ENCODE assay signal across 23 cellular contexts in genomic region chr18:50458366-50458765, GRCh38.
"Had no signal": no experiment of that assay in that cellular context is flagged by ENCODE, and none has a peak within 500 bp of the region (broad histone marks: within the 10 kb centered on the region; RNA-seq: fewer than 3 reads in every experiment).

No MANE protein-coding gene starts in this region.

- DNase-seq: effector memory CD8-positive, alpha-beta T cell; esophagus squamous epithelium; foreskin fibroblast; glutamatergic neuron; left colon; mammary epithelial cell; naive thymus-derived CD4-positive, alpha-beta T cell; nephron progenitor cell; psoas muscle; retina; spleen; stimulated activated CD4-positive, alpha-beta T cell treated with anti-CD3 and anti-CD28 coated beads, Interleukin-15, amount 100 ng/mL, for 24 hours; stimulated activated CD4-positive, alpha-beta T cell treated with anti-CD3 and anti-CD28 coated beads, Interleukin-1b, Interleukin-23, amount 100 ng/mL, for 48 hours; stimulated activated CD4-positive, alpha-beta T cell treated with anti-CD3 and anti-CD28 coated beads, Interleukin-4, amount 100 ng/mL, for 24 hours; stimulated activated naive CD8-positive, alpha-beta T cell treated with anti-CD3 and anti-CD28 coated beads, Interleukin-15, amount 100 ng/mL, for 72 hours; transverse colon had no signal

- H3K27ac ChIP-seq: esophagus squamous epithelium, gastroesophageal sphincter, neutrophil, psoas muscle, spleen, thoracic aorta, transverse colon had no signal

- H3K27me3 Mint-ChIP-seq: dendritic cell treated with granulocyte-macrophage colony-stimulating factor and Interleukin-4, amounts not matched to agents 40 ng/mL and 50 ng/mL, for 4 days had no signal

- ATAC-seq: effector memory CD8-positive, alpha-beta T cell; gastroesophageal sphincter; naive thymus-derived CD4-positive, alpha-beta T cell; psoas muscle; sciatic nerve; stimulated activated memory B cell treated with anti-CD40 and anti-IgM and Interleukin-4, amounts not matched to agents 10 μg/mL and 1 μg/mL and 100 μg/mL, for 72 hours; stimulated activated naive CD8-positive, alpha-beta T cell treated with anti-CD3 and anti-CD28 coated beads, Interleukin-15, amount 100 ng/mL, for 72 hours had no signal

- H3K4me1 ChIP-seq: gastroesophageal sphincter, psoas muscle, spleen, transverse colon had no signal

- H3K4me1 Mint-ChIP-seq: naive thymus-derived CD4-positive, alpha-beta T cell; stimulated activated memory B cell treated with anti-CD40 and anti-IgM and Interleukin-4, amounts not matched to agents 10 μg/mL and 1 μg/mL and 100 μg/mL, for 72 hours; stimulated activated naive CD8-positive, alpha-beta T cell treated with anti-CD3 and anti-CD28 coated beads, Interleukin-15, amount 100 ng/mL, for 72 hours had no signal

- H3K4me3 Mint-ChIP-seq: dendritic cell treated with granulocyte-macrophage colony-stimulating factor and Interleukin-4, amounts not matched to agents 40 ng/mL and 50 ng/mL, for 4 days; effector memory CD8-positive, alpha-beta T cell; naive thymus-derived CD4-positive, alpha-beta T cell; nephron progenitor cell; stimulated activated memory B cell treated with anti-CD40 and anti-IgM and Interleukin-4, amounts not matched to agents 10 μg/mL and 1 μg/mL and 100 μg/mL, for 72 hours; stimulated activated naive CD8-positive, alpha-beta T cell treated with anti-CD3 and anti-CD28 coated beads, Interleukin-15, amount 100 ng/mL, for 72 hours had no signal

- FAIRE-seq: colon had no signal

- H3K9me3 Mint-ChIP-seq: dendritic cell treated with granulocyte-macrophage colony-stimulating factor and Interleukin-4, amounts not matched to agents 40 ng/mL and 50 ng/mL, for 4 days; effector memory CD8-positive, alpha-beta T cell; nephron progenitor cell; stimulated activated memory B cell treated with anti-CD40 and anti-IgM and Interleukin-4, amounts not matched to agents 10 μg/mL and 1 μg/mL and 100 μg/mL, for 72 hours had no signal

- H3K27ac Mint-ChIP-seq: dendritic cell treated with granulocyte-macrophage colony-stimulating factor and Interleukin-4, amounts not matched to agents 40 ng/mL and 50 ng/mL, for 4 days; effector memory CD8-positive, alpha-beta T cell; naive thymus-derived CD4-positive, alpha-beta T cell; nephron progenitor cell; stimulated activated memory B cell treated with anti-CD40 and anti-IgM and Interleukin-4, amounts not matched to agents 10 μg/mL and 1 μg/mL and 100 μg/mL, for 72 hours; stimulated activated naive CD8-positive, alpha-beta T cell treated with anti-CD3 and anti-CD28 coated beads, Interleukin-15, amount 100 ng/mL, for 72 hours had no signal

- H3K9me3 ChIP-seq: esophagus squamous epithelium, gastroesophageal sphincter, neutrophil, psoas muscle, spleen, thoracic aorta, transverse colon had no signal

- H3K36me3 ChIP-seq: esophagus squamous epithelium, gastroesophageal sphincter, neutrophil, spleen, thoracic aorta, transverse colon had no signal

- H3K27me3 ChIP-seq: esophagus squamous epithelium, gastroesophageal sphincter, neutrophil, transverse colon had no signal

- H3K4me3 ChIP-seq: esophagus squamous epithelium, gastroesophageal sphincter, psoas muscle, spleen, thoracic aorta, transverse colon had no signal

- H3K36me3 Mint-ChIP-seq: naive thymus-derived CD4-positive, alpha-beta T cell; stimulated activated memory B cell treated with anti-CD40 and anti-IgM and Interleukin-4, amounts not matched to agents 10 μg/mL and 1 μg/mL and 100 μg/mL, for 72 hours had no signal
